ENCODE assay signal across 11 cellular contexts in genomic region chr1:248759644-248760043, GRCh38. TPM values are rescaled to one million over a fixed set of nuclear protein-coding genes. Genes with fewer than 3 reads are reported as not detected.
"Had no signal": no experiment of that assay in that cellular context is flagged by ENCODE, and none has a peak within 500 bp of the region (broad histone marks: within the 10 kb centered on the region; RNA-seq: fewer than 3 reads in every experiment).

No MANE protein-coding gene starts in this region.

- ATAC-seq: HCT116 had no signal

- H3K27ac ChIP-seq: GM23248 had no signal

- DNase-seq: GM23248, GOT3, H7, HFFc6, IMR-90, KBM-7 had no signal

- H3K9ac ChIP-seq: GM23248 had no signal

- FAIRE-seq: HTR-8/SVneo had no signal

- H3K9me3 ChIP-seq: HAP-1 had no signal

- H3K4me1 ChIP-seq: HAP-1 had no signal

- H3K36me3 ChIP-seq: HAP-1 had no signal

- H3K4me3 ChIP-seq: GM23248, HAP-1 had no signal

- H2AFZ ChIP-seq: GM23248 had no signal

RNA-seq across cellular contexts. Expression of gene LYPD8, which starts 4.1 kb away (rescaled TPM):
- total RNA-seq: GM23248, H7, IMR-90 had no signal
- polyA plus RNA-seq: GM23248, IMR-90 had no signal

RNA-seq across cellular contexts. Expression of gene OR14I1, which starts 57.1 kb away (rescaled TPM):
- total RNA-seq: GM23248, H4, H7, HFFc6, HT-29, IMR-90 had no signal
- polyA plus RNA-seq: GM23248, IMR-90 had no signal
